3 cellular contexts compared by ENCODE assay signal in the genomic region with DNA sequence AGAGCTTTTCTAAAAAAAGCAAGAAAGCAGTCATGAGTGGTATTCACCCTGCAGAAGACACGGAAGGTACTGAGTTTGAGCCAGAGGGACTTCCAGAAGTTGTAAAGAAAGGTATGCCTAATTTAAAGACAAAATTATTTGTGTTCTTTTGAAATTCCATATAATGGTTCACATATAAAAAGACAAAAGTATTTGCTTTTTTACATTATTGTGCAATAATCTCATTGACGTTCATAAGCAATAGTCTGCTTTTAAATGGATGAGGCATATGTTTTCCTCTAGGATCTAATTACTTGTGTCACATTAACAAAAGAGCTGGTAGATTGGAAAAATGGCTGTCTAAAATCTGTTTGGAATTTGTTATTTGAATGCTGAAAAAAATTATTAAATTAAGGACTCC.
A peak's percentile ranks its signal among the peaks of the same experiment; 100 is the strongest.
TF ChIP-seq lines count a peak whose summit lies in the region.

No MANE protein-coding gene starts in this region.

TF ChIP-seq in A549, 52 proteins besides CTCF, POLR2A, EP300 and RAD21:
- TF ChIP-seq ZSCAN20 (CRISPR knock-in tag; IDR thresholded peaks at IDR 0.05) (no peak), CEBPB (IDR thresholded peaks at IDR 0.05) (peak; percentile 37 to 51; a peak in 1 of 4 replicates)
TF ChIP-seq in A549: peak in this region for 1.

TF ChIP-seq in IMR-90, 13 proteins besides CTCF, POLR2A, EP300 and RAD21:
- TF ChIP-seq CEBPB (IDR thresholded peaks at IDR 0.05; ENCODE audit: low read depth, low read length) (peak; percentile 86), CHD1 (IDR thresholded peaks at IDR 0.05; ENCODE audit: low read depth, low read length) (no peak)

TF ChIP-seq in H1, 55 proteins besides CTCF, POLR2A, EP300 and RAD21:
- TF ChIP-seq POLR2AphosphoS5 (IDR thresholded peaks at IDR 0.05; ENCODE audit: low read depth, low read length) = no peak
- TF ChIP-seq CEBPB (IDR thresholded peaks at IDR 0.05; ENCODE audit: low read depth, low read length) = peak; percentile 51; the same call in 1 of the 2 replicates
- TF ChIP-seq CBX8 (IDR thresholded peaks at IDR 0.05; ENCODE audit: borderline replicate concordance, low read depth, low read length) = no peak
- TF ChIP-seq SIRT6 (IDR thresholded peaks at IDR 0.05; ENCODE audit: low read length) = no peak
- TF ChIP-seq FOSL1 (IDR thresholded peaks at IDR 0.05; ENCODE audit: insufficient read depth, low read depth, low read length) = no peak
- TF ChIP-seq ASH2L (IDR thresholded peaks at IDR 0.05; ENCODE audit: low read length) = no peak
